Comparison of ENCODE assay signal across 2 cellular contexts in genomic region chr1:150706091-150706490, GRCh38.
TF ChIP-seq lines count a peak whose summit lies in the region.

No MANE protein-coding gene starts in this region.

TF ChIP-seq in GM23338, 12 proteins besides CTCF, POLR2A, EP300 and RAD21:
- no peak for TF ChIP-seq REST (IDR thresholded peaks at IDR 0.05; ENCODE audit: unreplicated experiment)
- TF ChIP-seq ZNF114 (CRISPR knock-in tag; IDR thresholded peaks at IDR 0.05) = no peak
- TF ChIP-seq CREB1 (CRISPR knock-in tag; IDR thresholded peaks at IDR 0.05; ENCODE audit: low read depth) = no peak
- no peak for TF ChIP-seq STAT1 (IDR thresholded peaks at IDR 0.05; ENCODE audit: unreplicated experiment)
- TF ChIP-seq NANOG (IDR thresholded peaks at IDR 0.05; ENCODE audit: borderline replicate concordance) = no peak
- TF ChIP-seq ETS1 (IDR thresholded peaks at IDR 0.05) = no peak
- TF ChIP-seq ZNF331 (CRISPR knock-in tag; IDR thresholded peaks at IDR 0.05; ENCODE audit: low read depth) = no peak
- no peak for TF ChIP-seq EZH2phosphoT487 (IDR thresholded peaks at IDR 0.05; ENCODE audit: unreplicated experiment)
- TF ChIP-seq ZNF462 (CRISPR knock-in tag; IDR thresholded peaks at IDR 0.05) = no peak
- TF ChIP-seq POLR2AphosphoS5 (IDR thresholded peaks at IDR 0.05; ENCODE audit: low read depth) = no peak
- no peak for TF ChIP-seq EZH2 (IDR thresholded peaks at IDR 0.05; ENCODE audit: low read depth, unreplicated experiment)
- no peak for TF ChIP-seq JUNB (IDR thresholded peaks at IDR 0.05; ENCODE audit: unreplicated experiment)

TF ChIP-seq in K562, 482 proteins besides CTCF, POLR2A, EP300 and RAD21:
- TF ChIP-seq ZNF695 (CRISPR knock-in tag; IDR thresholded peaks at IDR 0.05) (no peak), FUS (optimal IDR thresholded peaks at IDR 0.05; ENCODE audit: low read depth, low read length) (no peak), SPI1 (IDR thresholded peaks at IDR 0.05; ENCODE audit: borderline replicate concordance, low read depth, low read length) (no peak), DACH1 (IDR thresholded peaks at IDR 0.05; ENCODE audit: partially characterized antibody) (no peak), SETDB1 (IDR thresholded peaks at IDR 0.05; ENCODE audit: low read length) (no peak), SMARCB1 (IDR thresholded peaks at IDR 0.05; ENCODE audit: insufficient read length, low read depth) (no peak), CBFA2T3 (IDR thresholded peaks at IDR 0.05) (no peak), ATF7 (IDR thresholded peaks at IDR 0.05) (no peak), CBX8 (IDR thresholded peaks at IDR 0.05; ENCODE audit: borderline replicate concordance, extremely low read depth, low read depth, low read length, poor library complexity, severe bottlenecking) (no peak), CREM (IDR thresholded peaks at IDR 0.05; ENCODE audit: low read depth) (no peak), HDAC2 (IDR thresholded peaks at IDR 0.05) (no peak)
